Comparison of ENCODE assay signal across 8 cellular contexts in genomic region chr11:111429066-111429506, GRCh38. TPM values are rescaled to one million over a fixed set of nuclear protein-coding genes. Genes with fewer than 3 reads are reported as not detected.
DNase-seq lines count a peak whose midpoint lies in the region; ATAC-seq, FAIRE-seq and TF ChIP-seq lines count a peak whose summit lies in the region.

No MANE protein-coding gene starts in this region.

- H3K4me1 ChIP-seq in GM23338 (ENCODE audit: insufficient read depth) (no peaks in the 10 kb centered on the region), endodermal cell (ENCODE audit: control insufficient read depth, insufficient read depth, low read length) (peaks cover 19% of the 10 kb centered on the region)

- no peak overlapping the region for H3K9ac ChIP-seq in endodermal cell (ENCODE audit: extremely low read depth, low read length, poor library complexity, severe bottlenecking)

- peak; percentile 55 for FAIRE-seq in urothelium cell line (lab: Jason Lieb, UNC)

- no peaks in the 10 kb centered on the region for H3K36me3 Mint-ChIP-seq in GM23338 (ENCODE audit: low read depth)
- H3K36me3 Mint-ChIP-seq in endodermal cell (ENCODE audit: low read depth) = no peaks in the 10 kb centered on the region
- no peaks in the 10 kb centered on the region for H3K36me3 Mint-ChIP-seq in nephron progenitor cell (ENCODE audit: low read depth)

- peak; percentile 65 for ATAC-seq in GM23338

- H3F3A ChIP-seq in GM23338 (replicated peaks; ENCODE audit: low read depth) = no peaks in the 10 kb centered on the region

- peak; percentile 31 for DNase-seq in GM04504 (ENCODE audit: low read depth)
- DNase-seq in GM23338 (ENCODE audit: low spot score) = peak; percentile 82
- DNase-seq in MG63 = peak; percentile 53
- peak; percentile 46 to 67 for DNase-seq in activated CD4-positive, alpha-beta T cell treated with anti-CD3 and anti-CD28 coated beads for 4 hours
- DNase-seq in endodermal cell = peak; percentile 87
- DNase-seq in nephron progenitor cell = peak; percentile 39
- peak; percentile 58 for DNase-seq in urothelium cell line (ENCODE audit: low spot score)
- no peak for DNase-seq in occipital lobe (lab: John Stamatoyannopoulos, UW)

- peak; percentile 85 to 97 for TF ChIP-seq CTCF in GM23338 (conservative IDR thresholded peaks at IDR 0.05; ENCODE audit: low read depth in 2 of 2)
- peak; percentile 93 for TF ChIP-seq CTCF in endodermal cell (conservative IDR thresholded peaks at IDR 0.05)
- peak; percentile 52 for TF ChIP-seq CTCF in nephron progenitor cell (IDR thresholded peaks at IDR 0.05)

- H3K9me3 Mint-ChIP-seq in GM23338 (no peaks in the 10 kb centered on the region), endodermal cell (no peaks in the 10 kb centered on the region), nephron progenitor cell (no peaks in the 10 kb centered on the region)

- H3K27me3 ChIP-seq in GM23338 (ENCODE audit: insufficient read depth) (no peaks in the 10 kb centered on the region), MG63 (no peaks in the 10 kb centered on the region), endodermal cell (ENCODE audit: control insufficient read depth, insufficient read depth, low read length, poor library complexity, severe bottlenecking) (no peaks in the 10 kb centered on the region)

- no peaks in the 10 kb centered on the region for H3K9me3 ChIP-seq in MG63
- no peaks in the 10 kb centered on the region for H3K9me3 ChIP-seq in endodermal cell (ENCODE audit: control insufficient read depth, low read length)

- H3K27me3 Mint-ChIP-seq in GM23338 (ENCODE audit: insufficient read depth, low read depth, poor library complexity) = no peaks in the 10 kb centered on the region
- H3K27me3 Mint-ChIP-seq in endodermal cell (ENCODE audit: insufficient read depth) = peaks cover 7% of the 10 kb centered on the region
- H3K27me3 Mint-ChIP-seq in nephron progenitor cell (ENCODE audit: low read depth, poor library complexity) = peaks cover 5% of the 10 kb centered on the region

- no peaks in the 10 kb centered on the region for H3K79me2 ChIP-seq in GM23338 (replicated peaks; ENCODE audit: insufficient read depth)

- H3K4me1 Mint-ChIP-seq in GM23338 (peaks cover 14% of the 10 kb centered on the region; the same call in 2 of the 3 replicates), endodermal cell (peaks cover 15% of the 10 kb centered on the region), nephron progenitor cell (no peaks in the 10 kb centered on the region)

- H3K27ac ChIP-seq in GM23338 (ENCODE audit: low read depth) = no peak overlapping the region
- no peak overlapping the region for H3K27ac ChIP-seq in endodermal cell (ENCODE audit: low read depth, low read length)

- H3K4me3 Mint-ChIP-seq in GM23338 = no peak overlapping the region
- no peak overlapping the region for H3K4me3 Mint-ChIP-seq in endodermal cell
- no peak overlapping the region for H3K4me3 Mint-ChIP-seq in nephron progenitor cell

- no peaks in the 10 kb centered on the region for H3K9me2 ChIP-seq in GM23338 (ENCODE audit: insufficient read depth)

- no peak overlapping the region for H3K4me2 ChIP-seq in GM23338

- H4K20me1 ChIP-seq in GM23338 (replicated peaks; ENCODE audit: insufficient read depth) = no peaks in the 10 kb centered on the region

- no peak overlapping the region for H3K4me3 ChIP-seq in GM23338
- no peak overlapping the region for H3K4me3 ChIP-seq in MG63
- no peak overlapping the region for H3K4me3 ChIP-seq in endodermal cell (ENCODE audit: low read length)

- no peak overlapping the region for H2AFZ ChIP-seq in GM23338

- H3K36me3 ChIP-seq in GM23338 (ENCODE audit: insufficient read depth) (no peaks in the 10 kb centered on the region), MG63 (no peaks in the 10 kb centered on the region), endodermal cell (ENCODE audit: control insufficient read depth, insufficient read depth, low read length) (no peaks in the 10 kb centered on the region)

- H3K27ac Mint-ChIP-seq in GM23338 = no peak overlapping the region
- H3K27ac Mint-ChIP-seq in endodermal cell = no peak overlapping the region
- no peak overlapping the region for H3K27ac Mint-ChIP-seq in nephron progenitor cell

- WGBS in endodermal cell (ENCODE audit: insufficient coverage in 1 of 2, insufficient read length in 1 of 2), 2 experiments = 73 to 84% methylated on average over 5 to 7 of the region's 7 CpGs

TF ChIP-seq in GM23338, 12 proteins besides CTCF, POLR2A, EP300 and RAD21:
- no peak for TF ChIP-seq EZH2phosphoT487 (IDR thresholded peaks at IDR 0.05; ENCODE audit: unreplicated experiment)
- TF ChIP-seq POLR2AphosphoS5 (IDR thresholded peaks at IDR 0.05; ENCODE audit: low read depth) = no peak
- 0 out of 2 replicates have a peak, but pooled peaks have one; percentile 37 for TF ChIP-seq ZNF114 (CRISPR knock-in tag; IDR thresholded peaks at IDR 0.05)
- TF ChIP-seq, protein P1, sequence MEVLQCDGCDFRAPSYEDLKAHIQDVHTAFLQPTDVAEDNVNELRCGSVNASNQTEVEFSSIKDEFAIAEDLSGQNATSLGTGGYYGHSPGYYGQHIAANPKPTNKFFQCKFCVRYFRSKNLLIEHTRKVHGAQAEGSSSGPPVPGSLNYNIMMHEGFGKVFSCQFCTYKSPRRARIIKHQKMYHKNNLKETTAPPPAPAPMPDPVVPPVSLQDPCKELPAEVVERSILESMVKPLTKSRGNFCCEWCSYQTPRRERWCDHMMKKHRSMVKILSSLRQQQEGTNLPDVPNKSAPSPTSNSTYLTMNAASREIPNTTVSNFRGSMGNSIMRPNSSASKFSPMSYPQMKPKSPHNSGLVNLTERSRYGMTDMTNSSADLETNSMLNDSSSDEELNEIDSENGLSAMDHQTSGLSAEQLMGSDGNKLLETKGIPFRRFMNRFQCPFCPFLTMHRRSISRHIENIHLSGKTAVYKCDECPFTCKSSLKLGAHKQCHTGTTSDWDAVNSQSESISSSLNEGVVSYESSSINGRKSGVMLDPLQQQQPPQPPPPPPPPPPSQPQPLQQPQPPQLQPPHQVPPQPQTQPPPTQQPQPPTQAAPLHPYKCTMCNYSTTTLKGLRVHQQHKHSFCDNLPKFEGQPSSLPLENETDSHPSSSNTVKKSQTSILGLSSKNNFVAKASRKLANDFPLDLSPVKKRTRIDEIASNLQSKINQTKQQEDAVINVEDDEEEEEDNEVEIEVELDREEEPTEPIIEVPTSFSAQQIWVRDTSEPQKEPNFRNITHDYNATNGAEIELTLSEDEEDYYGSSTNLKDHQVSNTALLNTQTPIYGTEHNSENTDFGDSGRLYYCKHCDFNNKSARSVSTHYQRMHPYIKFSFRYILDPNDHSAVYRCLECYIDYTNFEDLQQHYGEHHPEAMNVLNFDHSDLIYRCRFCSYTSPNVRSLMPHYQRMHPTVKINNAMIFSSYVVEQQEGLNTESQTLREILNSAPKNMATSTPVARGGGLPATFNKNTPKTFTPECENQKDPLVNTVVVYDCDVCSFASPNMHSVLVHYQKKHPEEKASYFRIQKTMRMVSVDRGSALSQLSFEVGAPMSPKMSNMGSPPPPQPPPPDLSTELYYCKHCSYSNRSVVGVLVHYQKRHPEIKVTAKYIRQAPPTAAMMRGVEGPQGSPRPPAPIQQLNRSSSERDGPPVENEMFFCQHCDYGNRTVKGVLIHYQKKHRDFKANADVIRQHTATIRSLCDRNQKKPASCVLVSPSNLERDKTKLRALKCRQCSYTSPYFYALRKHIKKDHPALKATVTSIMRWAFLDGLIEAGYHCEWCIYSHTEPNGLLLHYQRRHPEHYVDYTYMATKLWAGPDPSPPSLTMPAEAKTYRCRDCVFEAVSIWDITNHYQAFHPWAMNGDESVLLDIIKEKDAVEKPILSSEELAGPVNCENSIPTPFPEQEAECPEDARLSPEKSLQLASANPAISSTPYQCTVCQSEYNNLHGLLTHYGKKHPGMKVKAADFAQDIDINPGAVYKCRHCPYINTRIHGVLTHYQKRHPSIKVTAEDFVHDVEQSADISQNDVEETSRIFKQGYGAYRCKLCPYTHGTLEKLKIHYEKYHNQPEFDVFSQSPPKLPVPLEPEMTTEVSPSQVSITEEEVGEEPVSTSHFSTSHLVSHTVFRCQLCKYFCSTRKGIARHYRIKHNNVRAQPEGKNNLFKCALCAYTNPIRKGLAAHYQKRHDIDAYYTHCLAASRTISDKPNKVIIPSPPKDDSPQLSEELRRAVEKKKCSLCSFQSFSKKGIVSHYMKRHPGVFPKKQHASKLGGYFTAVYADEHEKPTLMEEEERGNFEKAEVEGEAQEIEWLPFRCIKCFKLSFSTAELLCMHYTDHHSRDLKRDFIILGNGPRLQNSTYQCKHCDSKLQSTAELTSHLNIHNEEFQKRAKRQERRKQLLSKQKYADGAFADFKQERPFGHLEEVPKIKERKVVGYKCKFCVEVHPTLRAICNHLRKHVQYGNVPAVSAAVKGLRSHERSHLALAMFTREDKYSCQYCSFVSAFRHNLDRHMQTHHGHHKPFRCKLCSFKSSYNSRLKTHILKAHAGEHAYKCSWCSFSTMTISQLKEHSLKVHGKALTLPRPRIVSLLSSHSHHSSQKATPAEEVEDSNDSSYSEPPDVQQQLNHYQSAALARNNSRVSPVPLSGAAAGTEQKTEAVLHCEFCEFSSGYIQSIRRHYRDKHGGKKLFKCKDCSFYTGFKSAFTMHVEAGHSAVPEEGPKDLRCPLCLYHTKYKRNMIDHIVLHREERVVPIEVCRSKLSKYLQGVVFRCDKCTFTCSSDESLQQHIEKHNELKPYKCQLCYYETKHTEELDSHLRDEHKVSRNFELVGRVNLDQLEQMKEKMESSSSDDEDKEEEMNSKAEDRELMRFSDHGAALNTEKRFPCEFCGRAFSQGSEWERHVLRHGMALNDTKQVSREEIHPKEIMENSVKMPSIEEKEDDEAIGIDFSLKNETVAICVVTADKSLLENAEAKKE (CRISPR knock-in tag; IDR thresholded peaks at IDR 0.05) = no peak

RNA-seq across cellular contexts. Expression of gene POU2AF1, which starts 50.0 kb away (rescaled TPM):
- total RNA-seq in GM23338 (2014; rRNA removed; shearing (Covaris generic)) = not detected in 2 replicates
- polyA plus RNA-seq in GM23338 (2016; fragmentation: Nextera tagmentation; extraction: Ambion mirVana) = not detected in 2 replicates
- total RNA-seq in MG63 (2014; rRNA removed; shearing (Covaris generic); ENCODE audit: low replicate concordance) = not detected in 2 replicates
- total RNA-seq in endodermal cell = under 1 TPM; 0.46 to 0.77 TPM
- not detected for polyA plus RNA-seq in endodermal cell (2013, experiment 1 of 2)
- polyA plus RNA-seq in endodermal cell (2013, experiment 2 of 2) = not detected
- not detected for total RNA-seq in occipital lobe
